In the genomic region with DNA sequence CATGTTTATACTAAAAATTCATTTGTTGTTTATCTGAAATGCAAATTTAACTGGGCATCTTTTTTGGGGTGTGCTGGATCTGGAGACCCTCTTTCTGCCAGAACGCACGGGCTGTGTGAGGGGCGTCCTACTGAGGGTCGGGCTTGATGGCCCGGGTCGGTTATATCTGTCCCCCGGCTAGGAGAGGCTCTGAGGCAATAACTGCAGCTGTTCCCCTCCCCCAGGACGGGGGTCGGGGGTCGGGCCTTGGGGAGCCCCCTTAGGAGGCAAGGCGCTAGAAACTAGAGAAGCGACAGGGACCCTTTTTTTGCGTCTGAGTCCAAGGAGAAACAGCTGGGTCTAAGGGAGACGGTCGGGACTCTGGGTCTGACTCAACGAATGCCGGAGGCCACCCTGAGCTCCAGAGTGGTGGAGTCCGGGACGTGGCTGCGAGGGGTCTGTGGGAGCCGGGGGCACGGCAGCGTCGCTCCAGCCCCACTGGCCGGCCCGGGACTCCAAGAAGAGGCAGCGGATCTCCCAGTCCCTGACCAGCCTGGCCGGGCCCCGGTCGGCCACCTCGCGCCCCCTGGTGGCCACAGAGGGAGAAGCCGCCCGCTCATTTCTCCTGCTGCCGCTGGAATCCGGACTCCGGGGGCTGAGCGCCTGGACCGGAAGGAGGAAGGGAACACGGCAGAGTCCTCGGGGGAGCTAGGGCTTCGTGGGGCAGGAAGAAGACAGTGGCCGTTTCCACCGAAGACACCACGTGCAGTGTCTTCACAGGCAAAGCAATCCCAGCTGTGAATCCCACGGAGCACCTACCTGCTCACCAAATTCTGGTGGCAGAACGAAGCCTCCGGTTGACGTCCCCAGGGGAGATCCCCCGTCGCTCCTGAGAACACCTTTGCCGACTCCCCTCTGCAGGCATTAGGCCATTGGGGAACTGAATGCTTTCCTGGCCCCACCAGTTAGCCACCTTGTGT, we compare ENCODE assay signal across 1 cellular context.
TF ChIP-seq lines count a peak whose summit lies in the region.

No MANE protein-coding gene starts in this region.

TF ChIP-seq in K562, 482 proteins besides CTCF, POLR2A, EP300 and RAD21 (continued from another document and continues in another):
- TF ChIP-seq, protein P1, sequence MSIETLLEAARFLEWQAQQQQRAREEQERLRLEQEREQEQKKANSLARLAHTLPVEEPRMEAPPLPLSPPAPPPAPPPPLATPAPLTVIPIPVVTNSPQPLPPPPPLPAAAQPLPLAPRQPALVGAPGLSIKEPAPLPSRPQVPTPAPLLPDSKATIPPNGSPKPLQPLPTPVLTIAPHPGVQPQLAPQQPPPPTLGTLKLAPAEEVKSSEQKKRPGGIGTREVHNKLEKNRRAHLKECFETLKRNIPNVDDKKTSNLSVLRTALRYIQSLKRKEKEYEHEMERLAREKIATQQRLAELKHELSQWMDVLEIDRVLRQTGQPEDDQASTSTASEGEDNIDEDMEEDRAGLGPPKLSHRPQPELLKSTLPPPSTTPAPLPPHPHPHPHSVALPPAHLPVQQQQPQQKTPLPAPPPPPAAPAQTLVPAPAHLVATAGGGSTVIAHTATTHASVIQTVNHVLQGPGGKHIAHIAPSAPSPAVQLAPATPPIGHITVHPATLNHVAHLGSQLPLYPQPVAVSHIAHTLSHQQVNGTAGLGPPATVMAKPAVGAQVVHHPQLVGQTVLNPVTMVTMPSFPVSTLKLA (conservative IDR thresholded peaks at IDR 0.05) = 0 out of 4 replicates have a peak, but pooled peaks of 1 of the 2 experiments have one; percentile 13
- TF ChIP-seq HNRNPK (IDR thresholded peaks at IDR 0.05; ENCODE audit: low read depth, low read length, poor library complexity, severe bottlenecking) = no peak
- peak; percentile 34; the same call in 1 of the 2 replicates for TF ChIP-seq CTBP1 (IDR thresholded peaks at IDR 0.05; ENCODE audit: borderline replicate concordance)
- TF ChIP-seq STAG1 (CRISPR knock-in tag; IDR thresholded peaks at IDR 0.05; ENCODE audit: borderline replicate concordance) = peak; percentile 28; the same call in 1 of the 2 replicates
- TF ChIP-seq SRSF9 (IDR thresholded peaks at IDR 0.05; ENCODE audit: borderline replicate concordance, low read depth, low read length) = no peak
- peak; percentile 74; the same call in 1 of the 2 replicates for TF ChIP-seq SMC3 (conservative IDR thresholded peaks at IDR 0.05; ENCODE audit: insufficient read depth, low read depth, low read length)
- TF ChIP-seq TEAD4 (IDR thresholded peaks at IDR 0.05; ENCODE audit: low read length) = peak; percentile 30; the same call in 1 of the 2 replicates
- peak; percentile 69; the same call in 1 of the 2 replicates for TF ChIP-seq TEAD4 (CRISPR knock-in tag; IDR thresholded peaks at IDR 0.05; ENCODE audit: borderline replicate concordance)
- TF ChIP-seq TRIM24 (IDR thresholded peaks at IDR 0.05) = no peak
- TF ChIP-seq, protein P2, sequence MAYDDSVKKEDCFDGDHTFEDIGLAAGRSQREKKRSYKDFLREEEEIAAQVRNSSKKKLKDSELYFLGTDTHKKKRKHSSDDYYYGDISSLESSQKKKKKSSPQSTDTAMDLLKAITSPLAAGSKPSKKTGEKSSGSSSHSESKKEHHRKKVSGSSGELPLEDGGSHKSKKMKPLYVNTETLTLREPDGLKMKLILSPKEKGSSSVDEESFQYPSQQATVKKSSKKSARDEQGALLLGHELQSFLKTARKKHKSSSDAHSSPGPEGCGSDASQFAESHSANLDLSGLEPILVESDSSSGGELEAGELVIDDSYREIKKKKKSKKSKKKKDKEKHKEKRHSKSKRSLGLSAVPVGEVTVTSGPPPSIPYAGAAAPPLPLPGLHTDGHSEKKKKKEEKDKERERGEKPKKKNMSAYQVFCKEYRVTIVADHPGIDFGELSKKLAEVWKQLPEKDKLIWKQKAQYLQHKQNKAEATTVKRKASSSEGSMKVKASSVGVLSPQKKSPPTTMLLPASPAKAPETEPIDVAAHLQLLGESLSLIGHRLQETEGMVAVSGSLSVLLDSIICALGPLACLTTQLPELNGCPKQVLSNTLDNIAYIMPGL (CRISPR knock-in tag; IDR thresholded peaks at IDR 0.05) = no peak
- 0 out of 2 replicates have a peak, but pooled peaks have one; percentile 38 for TF ChIP-seq SMAD4 (CRISPR knock-in tag; conservative IDR thresholded peaks at IDR 0.05)
- TF ChIP-seq, protein P3, sequence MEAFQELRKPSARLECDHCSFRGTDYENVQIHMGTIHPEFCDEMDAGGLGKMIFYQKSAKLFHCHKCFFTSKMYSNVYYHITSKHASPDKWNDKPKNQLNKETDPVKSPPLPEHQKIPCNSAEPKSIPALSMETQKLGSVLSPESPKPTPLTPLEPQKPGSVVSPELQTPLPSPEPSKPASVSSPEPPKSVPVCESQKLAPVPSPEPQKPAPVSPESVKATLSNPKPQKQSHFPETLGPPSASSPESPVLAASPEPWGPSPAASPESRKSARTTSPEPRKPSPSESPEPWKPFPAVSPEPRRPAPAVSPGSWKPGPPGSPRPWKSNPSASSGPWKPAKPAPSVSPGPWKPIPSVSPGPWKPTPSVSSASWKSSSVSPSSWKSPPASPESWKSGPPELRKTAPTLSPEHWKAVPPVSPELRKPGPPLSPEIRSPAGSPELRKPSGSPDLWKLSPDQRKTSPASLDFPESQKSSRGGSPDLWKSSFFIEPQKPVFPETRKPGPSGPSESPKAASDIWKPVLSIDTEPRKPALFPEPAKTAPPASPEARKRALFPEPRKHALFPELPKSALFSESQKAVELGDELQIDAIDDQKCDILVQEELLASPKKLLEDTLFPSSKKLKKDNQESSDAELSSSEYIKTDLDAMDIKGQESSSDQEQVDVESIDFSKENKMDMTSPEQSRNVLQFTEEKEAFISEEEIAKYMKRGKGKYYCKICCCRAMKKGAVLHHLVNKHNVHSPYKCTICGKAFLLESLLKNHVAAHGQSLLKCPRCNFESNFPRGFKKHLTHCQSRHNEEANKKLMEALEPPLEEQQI (IDR thresholded peaks at IDR 0.05) = no peak
- TF ChIP-seq ZNF444 (CRISPR knock-in tag; IDR thresholded peaks at IDR 0.05) = no peak
- TF ChIP-seq, protein P4, sequence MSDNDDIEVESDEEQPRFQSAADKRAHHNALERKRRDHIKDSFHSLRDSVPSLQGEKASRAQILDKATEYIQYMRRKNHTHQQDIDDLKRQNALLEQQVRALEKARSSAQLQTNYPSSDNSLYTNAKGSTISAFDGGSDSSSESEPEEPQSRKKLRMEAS (CRISPR knock-in tag; IDR thresholded peaks at IDR 0.05) = peak; percentile 41; the same call in 1 of the 2 replicates
- TF ChIP-seq, protein P5, sequence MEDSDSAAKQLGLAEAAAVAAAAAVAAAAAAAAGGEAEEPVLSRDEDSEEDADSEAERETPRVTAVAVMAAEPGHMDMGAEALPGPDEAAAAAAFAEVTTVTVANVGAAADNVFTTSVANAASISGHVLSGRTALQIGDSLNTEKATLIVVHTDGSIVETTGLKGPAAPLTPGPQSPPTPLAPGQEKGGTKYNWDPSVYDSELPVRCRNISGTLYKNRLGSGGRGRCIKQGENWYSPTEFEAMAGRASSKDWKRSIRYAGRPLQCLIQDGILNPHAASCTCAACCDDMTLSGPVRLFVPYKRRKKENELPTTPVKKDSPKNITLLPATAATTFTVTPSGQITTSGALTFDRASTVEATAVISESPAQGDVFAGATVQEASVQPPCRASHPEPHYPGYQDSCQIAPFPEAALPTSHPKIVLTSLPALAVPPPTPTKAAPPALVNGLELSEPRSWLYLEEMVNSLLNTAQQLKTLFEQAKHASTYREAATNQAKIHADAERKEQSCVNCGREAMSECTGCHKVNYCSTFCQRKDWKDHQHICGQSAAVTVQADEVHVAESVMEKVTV (CRISPR knock-in tag; IDR thresholded peaks at IDR 0.05) = peak; percentile 55; the same call in 1 of the 2 replicates
- no peak for TF ChIP-seq TSC22D4 (tag; IDR thresholded peaks at IDR 0.05)
- TF ChIP-seq, protein P6, sequence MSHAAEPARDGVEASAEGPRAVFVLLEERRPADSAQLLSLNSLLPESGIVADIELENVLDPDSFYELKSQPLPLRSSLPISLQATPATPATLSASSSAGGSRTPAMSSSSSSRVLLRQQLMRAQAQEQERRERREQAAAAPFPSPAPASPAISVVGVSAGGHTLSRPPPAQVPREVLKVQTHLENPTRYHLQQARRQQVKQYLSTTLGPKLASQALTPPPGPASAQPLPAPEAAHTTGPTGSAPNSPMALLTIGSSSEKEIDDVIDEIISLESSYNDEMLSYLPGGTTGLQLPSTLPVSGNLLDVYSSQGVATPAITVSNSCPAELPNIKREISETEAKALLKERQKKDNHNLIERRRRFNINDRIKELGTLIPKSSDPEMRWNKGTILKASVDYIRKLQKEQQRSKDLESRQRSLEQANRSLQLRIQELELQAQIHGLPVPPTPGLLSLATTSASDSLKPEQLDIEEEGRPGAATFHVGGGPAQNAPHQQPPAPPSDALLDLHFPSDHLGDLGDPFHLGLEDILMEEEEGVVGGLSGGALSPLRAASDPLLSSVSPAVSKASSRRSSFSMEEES (CRISPR knock-in tag; IDR thresholded peaks at IDR 0.05) = no peak
- no peak for TF ChIP-seq KAT8 (IDR thresholded peaks at IDR 0.05; ENCODE audit: low read depth)
- no peak for TF ChIP-seq SPI1 (IDR thresholded peaks at IDR 0.05; ENCODE audit: borderline replicate concordance, low read depth, low read length)
- TF ChIP-seq CBX3 (IDR thresholded peaks at IDR 0.05; ENCODE audit: borderline replicate concordance in 1 of 2, low read length in 2 of 2) = peak in 1 of 2 experiments; percentile 77; a peak in 1 of 3 replicates
- TF ChIP-seq TOE1 (IDR thresholded peaks at IDR 0.05; ENCODE audit: borderline replicate concordance) = peak; percentile 55; the same call in 1 of the 2 replicates
- no peak for TF ChIP-seq TOE1 (CRISPR knock-in tag; IDR thresholded peaks at IDR 0.05; ENCODE audit: borderline replicate concordance, low read depth)
- TF ChIP-seq DDX20 (tag; IDR thresholded peaks at IDR 0.05; ENCODE audit: low read depth) = no peak
- TF ChIP-seq, protein P7, sequence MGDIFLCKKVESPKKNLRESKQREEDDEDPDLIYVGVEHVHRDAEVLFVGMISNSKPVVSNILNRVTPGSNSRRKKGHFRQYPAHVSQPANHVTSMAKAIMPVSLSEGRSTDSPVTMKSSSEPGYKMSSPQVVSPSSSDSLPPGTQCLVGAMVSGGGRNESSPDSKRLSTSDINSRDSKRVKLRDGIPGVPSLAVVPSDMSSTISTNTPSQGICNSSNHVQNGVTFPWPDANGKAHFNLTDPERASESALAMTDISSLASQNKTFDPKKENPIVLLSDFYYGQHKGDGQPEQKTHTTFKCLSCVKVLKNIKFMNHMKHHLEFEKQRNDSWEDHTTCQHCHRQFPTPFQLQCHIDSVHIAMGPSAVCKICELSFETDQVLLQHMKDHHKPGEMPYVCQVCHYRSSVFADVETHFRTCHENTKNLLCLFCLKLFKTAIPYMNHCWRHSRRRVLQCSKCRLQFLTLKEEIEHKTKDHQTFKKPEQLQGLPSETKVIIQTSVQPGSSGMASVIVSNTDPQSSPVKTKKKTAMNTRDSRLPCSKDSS (IDR thresholded peaks at IDR 0.05; ENCODE audit: low read depth, partially characterized antibody) = no peak
- TF ChIP-seq, protein P8, sequence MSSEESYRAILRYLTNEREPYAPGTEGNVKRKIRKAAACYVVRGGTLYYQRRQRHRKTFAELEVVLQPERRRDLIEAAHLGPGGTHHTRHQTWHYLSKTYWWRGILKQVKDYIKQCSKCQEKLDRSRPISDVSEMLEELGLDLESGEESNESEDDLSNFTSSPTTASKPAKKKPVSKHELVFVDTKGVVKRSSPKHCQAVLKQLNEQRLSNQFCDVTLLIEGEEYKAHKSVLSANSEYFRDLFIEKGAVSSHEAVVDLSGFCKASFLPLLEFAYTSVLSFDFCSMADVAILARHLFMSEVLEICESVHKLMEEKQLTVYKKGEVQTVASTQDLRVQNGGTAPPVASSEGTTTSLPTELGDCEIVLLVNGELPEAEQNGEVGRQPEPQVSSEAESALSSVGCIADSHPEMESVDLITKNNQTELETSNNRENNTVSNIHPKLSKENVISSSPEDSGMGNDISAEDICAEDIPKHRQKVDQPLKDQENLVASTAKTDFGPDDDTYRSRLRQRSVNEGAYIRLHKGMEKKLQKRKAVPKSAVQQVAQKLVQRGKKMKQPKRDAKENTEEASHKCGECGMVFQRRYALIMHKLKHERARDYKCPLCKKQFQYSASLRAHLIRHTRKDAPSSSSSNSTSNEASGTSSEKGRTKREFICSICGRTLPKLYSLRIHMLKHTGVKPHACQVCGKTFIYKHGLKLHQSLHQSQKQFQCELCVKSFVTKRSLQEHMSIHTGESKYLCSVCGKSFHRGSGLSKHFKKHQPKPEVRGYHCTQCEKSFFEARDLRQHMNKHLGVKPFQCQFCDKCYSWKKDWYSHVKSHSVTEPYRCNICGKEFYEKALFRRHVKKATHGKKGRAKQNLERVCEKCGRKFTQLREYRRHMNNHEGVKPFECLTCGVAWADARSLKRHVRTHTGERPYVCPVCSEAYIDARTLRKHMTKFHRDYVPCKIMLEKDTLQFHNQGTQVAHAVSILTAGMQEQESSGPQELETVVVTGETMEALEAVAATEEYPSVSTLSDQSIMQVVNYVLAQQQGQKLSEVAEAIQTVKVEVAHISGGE (CRISPR knock-in tag; IDR thresholded peaks at IDR 0.05) = peak in 2 of 3 experiments; percentile 42 to 77; a peak in 3 of 6 replicates
- TF ChIP-seq, protein P9, sequence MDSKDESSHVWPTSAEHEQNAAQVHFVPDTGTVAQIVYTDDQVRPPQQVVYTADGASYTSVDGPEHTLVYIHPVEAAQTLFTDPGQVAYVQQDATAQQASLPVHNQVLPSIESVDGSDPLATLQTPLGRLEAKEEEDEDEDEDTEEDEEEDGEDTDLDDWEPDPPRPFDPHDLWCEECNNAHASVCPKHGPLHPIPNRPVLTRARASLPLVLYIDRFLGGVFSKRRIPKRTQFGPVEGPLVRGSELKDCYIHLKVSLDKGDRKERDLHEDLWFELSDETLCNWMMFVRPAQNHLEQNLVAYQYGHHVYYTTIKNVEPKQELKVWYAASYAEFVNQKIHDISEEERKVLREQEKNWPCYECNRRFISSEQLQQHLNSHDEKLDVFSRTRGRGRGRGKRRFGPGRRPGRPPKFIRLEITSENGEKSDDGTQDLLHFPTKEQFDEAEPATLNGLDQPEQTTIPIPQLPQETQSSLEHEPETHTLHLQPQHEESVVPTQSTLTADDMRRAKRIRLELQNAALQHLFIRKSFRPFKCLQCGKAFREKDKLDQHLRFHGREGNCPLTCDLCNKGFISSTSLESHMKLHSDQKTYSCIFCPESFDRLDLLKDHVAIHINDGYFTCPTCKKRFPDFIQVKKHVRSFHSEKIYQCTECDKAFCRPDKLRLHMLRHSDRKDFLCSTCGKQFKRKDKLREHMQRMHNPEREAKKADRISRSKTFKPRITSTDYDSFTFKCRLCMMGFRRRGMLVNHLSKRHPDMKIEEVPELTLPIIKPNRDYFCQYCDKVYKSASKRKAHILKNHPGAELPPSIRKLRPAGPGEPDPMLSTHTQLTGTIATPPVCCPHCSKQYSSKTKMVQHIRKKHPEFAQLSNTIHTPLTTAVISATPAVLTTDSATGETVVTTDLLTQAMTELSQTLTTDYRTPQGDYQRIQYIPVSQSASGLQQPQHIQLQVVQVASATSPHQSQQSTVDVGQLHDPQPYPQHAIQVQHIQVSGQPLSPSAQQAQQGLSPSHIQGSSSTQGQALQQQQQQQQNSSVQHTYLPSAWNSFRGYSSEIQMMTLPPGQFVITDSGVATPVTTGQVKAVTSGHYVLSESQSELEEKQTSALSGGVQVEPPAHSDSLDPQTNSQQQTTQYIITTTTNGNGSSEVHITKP (IDR thresholded peaks at IDR 0.05; ENCODE audit: partially characterized antibody) = peak; percentile 94
- TF ChIP-seq RBFOX2 (IDR thresholded peaks at IDR 0.05; ENCODE audit: low read depth, low read length) = peak; percentile 64
- 0 out of 2 replicates have a peak, but pooled peaks have one; percentile 13 for TF ChIP-seq ARID1B (IDR thresholded peaks at IDR 0.05)
- TF ChIP-seq HMG20B (CRISPR knock-in tag; IDR thresholded peaks at IDR 0.05) = no peak
- peak in 1 of 2 experiments; percentile 81; a peak in 1 of 4 replicates for TF ChIP-seq TEAD1 (CRISPR knock-in tag; IDR thresholded peaks at IDR 0.05)
